Comparison of ENCODE assay signal across 8 cellular contexts in the genomic region with DNA sequence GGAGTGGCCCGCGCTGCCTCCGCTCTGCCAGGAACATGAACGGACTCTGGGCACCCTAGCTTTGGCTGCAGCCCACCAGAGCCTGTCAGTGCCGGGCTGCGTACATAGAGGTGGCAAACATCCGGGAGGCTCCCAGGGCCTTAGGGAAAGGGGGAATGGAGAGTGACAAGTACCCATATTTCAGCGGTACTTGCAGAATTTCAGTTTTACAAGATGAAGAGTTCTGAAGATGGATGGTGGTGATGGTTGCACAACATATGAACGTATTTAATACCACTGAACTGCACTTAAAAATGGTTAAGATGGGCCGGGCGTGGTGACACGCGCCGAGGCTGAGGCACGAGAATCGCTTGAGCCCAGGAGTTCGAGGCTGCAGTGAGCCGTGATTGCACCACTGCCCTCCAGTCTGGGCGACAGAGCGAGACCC. TPM values are rescaled to one million over a fixed set of nuclear protein-coding genes. Genes with fewer than 3 reads are reported as not detected.
DNase-seq lines count a peak whose midpoint lies in the region; ATAC-seq and TF ChIP-seq lines count a peak whose summit lies in the region.

No MANE protein-coding gene starts in this region.

- H3K36me3 ChIP-seq in esophagus squamous epithelium (no peaks in the 10 kb centered on the region), prostate gland (no peaks in the 10 kb centered on the region)

- no peak for DNase-seq in GM12864 (ENCODE audit: low read depth)
- DNase-seq in RWPE1 (ENCODE audit: low spot score): no peak
- DNase-seq in esophagus squamous epithelium (lab: John Stamatoyannopoulos, UW): no peak
- DNase-seq in prostate gland (ENCODE audit: low spot score): no peak
- DNase-seq in DMS79 (lab: John Stamatoyannopoulos, UW): no peak
- no peak for DNase-seq in UCSD-AML1 (lab: John Stamatoyannopoulos, UW; ENCODE audit: unreplicated experiment)
- DNase-seq in NCI-H2171 (lab: John Stamatoyannopoulos, UW): no peak

- no peaks in the 10 kb centered on the region for H3K9me3 ChIP-seq in esophagus squamous epithelium
- no peaks in the 10 kb centered on the region for H3K9me3 ChIP-seq in prostate gland

- TF ChIP-seq POLR2A in esophagus squamous epithelium (IDR thresholded peaks at IDR 0.05): no peak
- TF ChIP-seq POLR2A in prostate gland (IDR thresholded peaks at IDR 0.05): no peak

- intact Hi-C loops in esophagus squamous epithelium (cut with DNase I): no loop called here
- intact Hi-C loops in prostate gland (cut with DNase I): no loop called here

- no peak for ATAC-seq in activated CD4-positive, CD25-positive, alpha-beta regulatory T cell treated with anti-CD3 and anti-CD28 coated beads, Interleukin-2, amount 50 U/mL, for 24 hours

- POLR2A ChIA-PET in RWPE1 (lab: Yijun Ruan, JAX; ENCODE audit: low non-redundant PET): interaction anchor here (0.6 to 2.1 kb wide), 3 partner anchors 11 to 48 kb away, joined by 4 to 10 read pairs (median 5); no protein-coding TSS in a partner anchor

- H3K4me3 ChIP-seq in GM12864 (ENCODE audit: low read depth, low read length) (peak overlapping the region; percentile 92), esophagus squamous epithelium (peak overlapping the region; percentile 77 to 91 (median 85)), prostate gland (peak overlapping the region; percentile 55 to 82)

- TF ChIP-seq CTCF in GM12864 (IDR thresholded peaks at IDR 0.05; ENCODE audit: low read depth, low read length, missing control alignments) (no peak), RWPE1 (conservative IDR thresholded peaks at IDR 0.05; ENCODE audit: low read depth) (0 out of 2 replicates have a peak, but pooled peaks have one; percentile 46), esophagus squamous epithelium (IDR thresholded peaks at IDR 0.05) (no peak), prostate gland (IDR thresholded peaks at IDR 0.05) (no peak)

- H3K4me1 ChIP-seq in esophagus squamous epithelium: peaks cover 0 to 61% (median 42%) of the 10 kb centered on the region in 3 donors
- H3K4me1 ChIP-seq in prostate gland (replicated peaks): peaks cover 4% of the 10 kb centered on the region

- 2 to 9% methylated on average over 9 to 14 of the region's 20 CpGs for WGBS in esophagus squamous epithelium, 2 donors
- WGBS in prostate gland: 7% methylated on average over 20 of the region's 20 CpGs

- CTCF ChIA-PET in RWPE1 (lab: Yijun Ruan, JAX): interaction anchor here (0.6 to 1.5 kb wide), 6 partner anchors 11 to 345 kb away, joined by 3 to 7 read pairs (median 4); partner anchors contain the start of gene MOB1A

- H3K27ac ChIP-seq in RWPE1 (peak overlapping the region; percentile 98), esophagus squamous epithelium (peak overlapping the region; percentile 92 to 98 (median 94)), prostate gland (peak overlapping the region; percentile 87 to 89)

- H3K27me3 ChIP-seq in esophagus squamous epithelium: no peaks in the 10 kb centered on the region
- H3K27me3 ChIP-seq in prostate gland (replicated peaks; ENCODE audit: insufficient read depth): no peaks in the 10 kb centered on the region

RNA-seq across cellular contexts. Expression of gene MTHFD2, which starts 0.9 kb away (rescaled TPM):
- 10 to 100 TPM; 19.1 to 55.4 (median 39.0) TPM for total RNA-seq in esophagus squamous epithelium
- 10 to 100 TPM; 16.9 to 25.6 TPM for total RNA-seq in prostate gland

RNA-seq across cellular contexts. Expression of gene MOB1A, which starts 20.6 kb away (rescaled TPM):
- total RNA-seq in esophagus squamous epithelium (100 to 1,000 TPM in 3 of 4 donors, 10 to 100 TPM in 1; 87.9 to 125 (median 102) TPM), prostate gland (10 to 100 TPM; 71.3 to 72.0 TPM)

RNA-seq across cellular contexts. Expression of gene BOLA3, which starts 51.6 kb away (rescaled TPM):
- total RNA-seq in esophagus squamous epithelium: 10 to 100 TPM; 27.1 to 69.3 (median 40.8) TPM
- total RNA-seq in prostate gland: 10 to 100 TPM; 50.0 to 77.5 TPM
